7 cellular contexts compared by ENCODE assay signal in the genomic region with DNA sequence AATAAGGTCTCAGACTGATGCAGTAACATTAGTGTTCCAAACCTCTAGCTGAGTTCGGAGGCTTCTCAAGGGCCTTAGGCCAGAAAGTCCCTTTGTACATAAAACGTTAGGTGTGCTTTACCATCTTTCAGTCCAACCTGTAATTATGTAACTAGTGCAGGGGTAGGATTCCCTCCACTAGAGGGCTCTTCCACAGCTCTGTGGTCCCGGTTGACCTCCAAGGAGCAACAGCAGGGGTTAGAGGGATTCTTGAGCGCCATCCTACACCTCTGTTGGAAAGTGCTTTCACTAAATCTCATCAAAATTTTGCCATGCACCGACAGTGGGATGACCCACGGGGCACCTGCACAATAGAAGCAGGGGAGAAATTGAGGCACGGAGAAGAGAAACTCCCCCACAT.
DNase-seq lines count a peak whose midpoint lies in the region; ATAC-seq and TF ChIP-seq lines count a peak whose summit lies in the region.

No MANE protein-coding gene starts in this region.

- WGBS in mesenchymal stem cell: 60% methylated on average over 7 of the region's 7 CpGs

- H3K23ac ChIP-seq in mesenchymal stem cell (ENCODE audit: low read length in 2 of 2): no peak overlapping the region

- peak; percentile 6 for DNase-seq in UCSD-AML1 (lab: John Stamatoyannopoulos, UW; ENCODE audit: unreplicated experiment)
- DNase-seq in retinal pigment epithelial cell (ENCODE audit: low read depth): no peak
- no peak for DNase-seq in right atrium auricular region (ENCODE audit: low spot score)
- DNase-seq in stimulated activated CD4-positive, alpha-beta T cell treated with anti-CD3 and anti-CD28 coated beads, Interleukin-4, amount 100 ng/mL, for 1 hour: no peak
- DNase-seq in mesenchymal stem cell: no peak

- no peak overlapping the region for H3K4me2 ChIP-seq in mesenchymal stem cell (ENCODE audit: low read length, poor library complexity, severe bottlenecking)

- H4K91ac ChIP-seq in mesenchymal stem cell (ENCODE audit: low read length): no peak overlapping the region

- no peak overlapping the region for H3K4ac ChIP-seq in mesenchymal stem cell (ENCODE audit: low read depth in 1 of 2, low read length in 2 of 2)

- no peak overlapping the region for H2BK15ac ChIP-seq in mesenchymal stem cell (ENCODE audit: low read depth, poor library complexity, severe bottlenecking)

- H3K4me3 ChIP-seq in retinal pigment epithelial cell (ENCODE audit: low read length): no peak overlapping the region
- no peak overlapping the region for H3K4me3 ChIP-seq in right atrium auricular region
- no peak overlapping the region for H3K4me3 ChIP-seq in mesenchymal stem cell (ENCODE audit: insufficient read depth in 1 of 2, low read depth in 1 of 2, low read length in 2 of 2)

- H3K14ac ChIP-seq in mesenchymal stem cell (ENCODE audit: low read length in 2 of 2): no peak overlapping the region

- no peak overlapping the region for H3K9ac ChIP-seq in mesenchymal stem cell (ENCODE audit: low read length)

- no peak overlapping the region for H2BK12ac ChIP-seq in mesenchymal stem cell (ENCODE audit: low read length in 2 of 2)

- H3K36me3 ChIP-seq in right atrium auricular region: no peaks in the 10 kb centered on the region
- H3K36me3 ChIP-seq in mesenchymal stem cell (ENCODE audit: control insufficient read depth in 1 of 2, insufficient read depth in 2 of 2, low read depth in 1 of 2, low read length in 2 of 2): no peaks in the 10 kb centered on the region

- H3K9me3 ChIP-seq in right atrium auricular region: no peaks in the 10 kb centered on the region
- no peaks in the 10 kb centered on the region for H3K9me3 ChIP-seq in mesenchymal stem cell (ENCODE audit: control insufficient read depth, low read length)

- H3K4me1 ChIP-seq in right atrium auricular region (no peaks in the 10 kb centered on the region), mesenchymal stem cell (ENCODE audit: control insufficient read depth, insufficient read depth, low read depth, low read length) (no peaks in the 10 kb centered on the region)

- H3K27me3 ChIP-seq in right atrium auricular region (no peaks in the 10 kb centered on the region), mesenchymal stem cell (ENCODE audit: control insufficient read depth in 1 of 2, insufficient read depth in 1 of 2, low read length in 2 of 2) (no peaks in the 10 kb centered on the region)

- no peak overlapping the region for H2BK5ac ChIP-seq in mesenchymal stem cell (ENCODE audit: low read depth, low read length, poor library complexity, severe bottlenecking)

- H2AFZ ChIP-seq in mesenchymal stem cell (ENCODE audit: low read depth, low read length): no peak overlapping the region

- H3K18ac ChIP-seq in mesenchymal stem cell (ENCODE audit: low read depth in 1 of 2, low read length in 2 of 2): no peak overlapping the region

- no peaks in the 10 kb centered on the region for H3K79me1 ChIP-seq in mesenchymal stem cell (replicated peaks; ENCODE audit: low read length, poor library complexity, severe bottlenecking)

- peak; percentile 54 for TF ChIP-seq CTCF in retinal pigment epithelial cell (conservative IDR thresholded peaks at IDR 0.05; ENCODE audit: low read depth, low read length)
- TF ChIP-seq CTCF in right atrium auricular region (IDR thresholded peaks at IDR 0.05): no peak

- no peak overlapping the region for H2BK120ac ChIP-seq in mesenchymal stem cell (ENCODE audit: low read depth, low read length)

- no peak overlapping the region for H3K27ac ChIP-seq in right atrium auricular region
- H3K27ac ChIP-seq in mesenchymal stem cell (ENCODE audit: low read length, poor library complexity, severe bottlenecking): no peak overlapping the region

- no peak overlapping the region for H2AK5ac ChIP-seq in mesenchymal stem cell (ENCODE audit: low read length, severe bottlenecking)

- ATAC-seq in GM19351 (IDR thresholded peaks at IDR 0.05; ENCODE audit: unreplicated experiment) (peak; percentile 88), HG03175 (IDR thresholded peaks at IDR 0.05; ENCODE audit: unreplicated experiment) (peak; percentile 62)

- H4K8ac ChIP-seq in mesenchymal stem cell (ENCODE audit: low read length): no peak overlapping the region
